Comparison of ENCODE assay signal across 23 cellular contexts in the genomic region with DNA sequence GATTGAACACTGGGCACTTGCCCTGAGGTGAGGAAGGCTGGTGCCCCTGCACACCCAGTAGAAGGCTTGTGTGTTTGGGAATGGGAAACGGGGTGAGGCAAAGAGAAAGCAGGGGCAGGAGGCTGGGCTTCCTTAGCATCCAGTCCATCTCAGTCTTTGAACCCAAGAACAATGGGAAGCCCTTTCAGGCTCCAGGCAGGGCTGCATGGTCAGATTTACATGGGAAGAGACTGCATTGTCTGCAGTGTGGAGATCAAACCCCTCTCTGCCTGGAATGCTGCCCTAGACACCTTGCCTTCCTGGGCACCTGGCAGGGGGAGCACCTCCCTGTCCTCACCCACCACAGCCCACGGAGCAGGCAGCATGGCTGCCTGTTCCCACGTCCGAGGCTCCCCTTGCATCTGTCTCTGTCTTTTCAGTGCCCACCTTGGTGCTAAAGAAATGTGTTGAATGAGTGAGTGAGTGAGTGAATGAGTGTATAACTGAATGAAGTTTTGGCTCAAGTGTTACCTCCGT.
DNase-seq lines count a peak whose midpoint lies in the region; ATAC-seq, FAIRE-seq and TF ChIP-seq lines count a peak whose summit lies in the region.
"Had no signal": no experiment of that assay in that cellular context is flagged by ENCODE, and none has a peak within 500 bp of the region (broad histone marks: within the 10 kb centered on the region; RNA-seq: fewer than 3 reads in every experiment).

No MANE protein-coding gene starts in this region.

- H3K27me3 ChIP-seq in spleen (replicated peaks in 1 of 7) = peaks cover 0 to 42% (median 4%) of the 10 kb centered on the region in 7 donors
- no peaks in the 10 kb centered on the region for H3K27me3 ChIP-seq in CD8-positive, alpha-beta memory T cell (ENCODE audit: insufficient read depth, low read length, poor library complexity, severe bottlenecking)
- H3K27me3 ChIP-seq: MG63 had no signal

- no peaks in the 10 kb centered on the region for H3K36me3 ChIP-seq in spleen
- H3K36me3 ChIP-seq in CD8-positive, alpha-beta memory T cell (ENCODE audit: insufficient read depth, low read length) = no peaks in the 10 kb centered on the region
- H3K36me3 ChIP-seq: HAP-1, MG63 had no signal

- no peaks in the 10 kb centered on the region for H3K9me3 ChIP-seq in spleen
- H3K9me3 ChIP-seq in CD8-positive, alpha-beta memory T cell (ENCODE audit: low read length) = no peaks in the 10 kb centered on the region
- H3K9me3 ChIP-seq: HAP-1, MG63, SK-N-SH had no signal

- H3K4me3 Mint-ChIP-seq in CD8-positive, alpha-beta memory T cell = no peak overlapping the region
- H3K4me3 Mint-ChIP-seq: CD14-positive monocyte had no signal

- TF ChIP-seq POLR2A in spleen (IDR thresholded peaks at IDR 0.05) = no peak

- FAIRE-seq in frontal cortex (lab: Jason Lieb, UNC) = no peak
- FAIRE-seq: HTR-8/SVneo had no signal

- H3K27ac ChIP-seq in spleen = no peak overlapping the region
- no peak overlapping the region for H3K27ac ChIP-seq in CD8-positive, alpha-beta memory T cell (ENCODE audit: low read depth, low read length)
- H3K27ac ChIP-seq: 22Rv1 had no signal

- peaks cover 0 to 2% (median 0%) of the 10 kb centered on the region in 5 donors for H3K9me3 Mint-ChIP-seq in CD8-positive, alpha-beta memory T cell

- intact Hi-C loops in spleen (cut with DNase I; ENCODE audit: low total_unique reads) = no loop called here

- no peak overlapping the region for H3K4me3 ChIP-seq in spleen
- no peak overlapping the region for H3K4me3 ChIP-seq in CD8-positive, alpha-beta memory T cell (ENCODE audit: low read length)
- H3K4me3 ChIP-seq: HAP-1, MG63 had no signal

- H3K4me1 Mint-ChIP-seq in CD8-positive, alpha-beta memory T cell = no peaks in the 10 kb centered on the region
- H3K4me1 Mint-ChIP-seq: CD14-positive monocyte had no signal

- TF ChIP-seq CTCF in spleen (IDR thresholded peaks at IDR 0.05 in 8 of 11, conservative IDR thresholded peaks at IDR 0.05 in 3 of 11) = no peak

- peaks cover 8 to 19% of the 10 kb centered on the region in 2 donors for H3K27me3 Mint-ChIP-seq in CD8-positive, alpha-beta memory T cell

- ATAC-seq in GM18511 (IDR thresholded peaks at IDR 0.05; ENCODE audit: unreplicated experiment) = no peak

- H3K36me3 Mint-ChIP-seq in CD8-positive, alpha-beta memory T cell = no peaks in the 10 kb centered on the region
- H3K36me3 Mint-ChIP-seq: CD14-positive monocyte had no signal

- CTCF ChIA-PET in CD8-positive, alpha-beta memory T cell (lab: Charles Lee) = no interaction called here

- POLR2A ChIA-PET in CD8-positive, alpha-beta memory T cell (lab: Charles Lee) = no interaction called here

- DNase-seq in NCI-H2029 treated with DMSO at 0.1 percent for 48 hours (lab: John Stamatoyannopoulos, UW) = peak; percentile 85
- DNase-seq in NCI-H2029 (lab: John Stamatoyannopoulos, UW) = no peak
- peak; percentile 22 for DNase-seq in NCI-H82 treated with DMSO at 0.1 percent for 48 hours (lab: John Stamatoyannopoulos, UW; ENCODE audit: unreplicated experiment)
- peak; percentile 24 for DNase-seq in iPS-NIHi11 (ENCODE audit: low spot score)
- peak; percentile 57 for DNase-seq in spleen
- DNase-seq in frontal cortex (ENCODE audit: low spot score in 2 of 2) = no peak
- no peak for DNase-seq in CD8-positive, alpha-beta memory T cell
- DNase-seq: DMS153, GDM1, Kasumi-1, MG63, NCI-H1048, NCI-H1436, NCI-H1930, NCI-H2171, OCI-M1, SHP77 treated with DMSO at 0.1 percent for 48 hours, SK-N-SH had no signal

- no peak overlapping the region for H3K27ac Mint-ChIP-seq in CD8-positive, alpha-beta memory T cell
- H3K27ac Mint-ChIP-seq: CD14-positive monocyte had no signal

- WGBS in spleen, 5 donors = 54 to 76% (median 62%) methylated on average over 5 of the region's 5 CpGs

- no peaks in the 10 kb centered on the region for H3K4me1 ChIP-seq in spleen
- no peaks in the 10 kb centered on the region for H3K4me1 ChIP-seq in CD8-positive, alpha-beta memory T cell (ENCODE audit: insufficient read depth, low read length)
- H3K4me1 ChIP-seq: HAP-1 had no signal

Comparison
In these comparisons a context has a peak if more than half of its experiments do, and no peak if none do; other contexts are left out.
1. DNase-seq: peak in NCI-H2029 treated with DMSO at 0.1 percent for 48 hours (single experiment), NCI-H82 treated with DMSO at 0.1 percent for 48 hours (single experiment), iPS-NIHi11 (single experiment) and spleen (single experiment); none in NCI-H2029 (single experiment), frontal cortex (0 of 2) and CD8-positive, alpha-beta memory T cell (0 of 5).